Comparison of ENCODE assay signal across 8 cellular contexts in genomic region chr5:140106805-140107311, GRCh38.
DNase-seq lines count a peak whose midpoint lies in the region; ATAC-seq lines count a peak whose summit lies in the region.

No MANE protein-coding gene starts in this region.

- H3K27me3 ChIP-seq in adipocyte (replicated peaks; ENCODE audit: control insufficient read depth, insufficient read depth, low read length) (no peaks in the 10 kb centered on the region), iPS-20b (ENCODE audit: insufficient read depth, low read length) (peaks cover 82% of the 10 kb centered on the region), subcutaneous abdominal adipose tissue (ENCODE audit: control insufficient read depth in 5 of 5, insufficient read depth in 4 of 5, low read length in 5 of 5) (peaks cover 0 to 4% (median 0%) of the 10 kb centered on the region in 5 donors)

- H3K9me3 ChIP-seq in adipocyte (ENCODE audit: control insufficient read depth, low read length) = no peaks in the 10 kb centered on the region
- H3K9me3 ChIP-seq in iPS-20b (ENCODE audit: insufficient read depth, low read depth, low read length) = no peaks in the 10 kb centered on the region; the same call in 1 of the 2 replicates
- no peaks in the 10 kb centered on the region for H3K9me3 ChIP-seq in subcutaneous abdominal adipose tissue (ENCODE audit: control insufficient read depth in 5 of 5, low read length in 5 of 5)

- no peak overlapping the region for H3K27ac ChIP-seq in iPS-20b (ENCODE audit: low read length)
- H3K27ac ChIP-seq in subcutaneous abdominal adipose tissue (ENCODE audit: low read depth, low read length) = peak overlapping the region; percentile 96

- H3K4me3 ChIP-seq in adipocyte (ENCODE audit: low read length) (peak overlapping the region; percentile 97), iPS-20b (ENCODE audit: low read length) (peak overlapping the region; percentile 85), subcutaneous abdominal adipose tissue (ENCODE audit: low read depth in 1 of 5, low read length in 5 of 5) (peak overlapping the region; percentile 79 to 86 (median 82))

- DNase-seq in adipocyte (ENCODE audit: low read depth) (no peak), NCI-H1417 (lab: John Stamatoyannopoulos, UW) (no peak), NCI-H187 treated with DMSO at 0.1 percent for 48 hours (lab: John Stamatoyannopoulos, UW) (no peak)
- no peak for DNase-seq in stimulated activated naive CD4-positive, alpha-beta T cell treated with Interleukin-2 at 50 U/mL for 16 hours (lab: John Stamatoyannopoulos, UW)

- peak overlapping the region; percentile 90 for H3K9ac ChIP-seq in adipocyte (ENCODE audit: low read length)
- peak overlapping the region; percentile 72; the same call in 1 of the 2 replicates for H3K9ac ChIP-seq in iPS-20b (ENCODE audit: low read depth, low read length)
- H3K9ac ChIP-seq in subcutaneous abdominal adipose tissue (ENCODE audit: low read length in 5 of 5) = peak overlapping the region; percentile 86 to 96 (median 90)

- H3K4me1 ChIP-seq in adipocyte (ENCODE audit: control insufficient read depth, insufficient read depth, low read length) = peaks cover 42% of the 10 kb centered on the region
- peaks cover 16% of the 10 kb centered on the region for H3K4me1 ChIP-seq in iPS-20b (ENCODE audit: insufficient read depth, low read length)
- H3K4me1 ChIP-seq in subcutaneous abdominal adipose tissue (ENCODE audit: control insufficient read depth in 5 of 5, insufficient read depth in 5 of 5, low read length in 5 of 5) = peaks cover 8 to 39% (median 33%) of the 10 kb centered on the region in 5 donors

- ATAC-seq in HG03196 (IDR thresholded peaks at IDR 0.05; ENCODE audit: unreplicated experiment) = peak; percentile 5
- ATAC-seq in GM18511 (IDR thresholded peaks at IDR 0.05; ENCODE audit: unreplicated experiment) = no peak

- no peaks in the 10 kb centered on the region for H3K36me3 ChIP-seq in adipocyte (ENCODE audit: control insufficient read depth, insufficient read depth, low read length, severe bottlenecking)
- no peaks in the 10 kb centered on the region for H3K36me3 ChIP-seq in iPS-20b (ENCODE audit: insufficient read depth, low read depth, low read length)
- no peaks in the 10 kb centered on the region for H3K36me3 ChIP-seq in subcutaneous abdominal adipose tissue (ENCODE audit: control insufficient read depth in 5 of 5, insufficient read depth in 5 of 5, low read length in 5 of 5)
